ENCODE assay signal across 13 cellular contexts in the genomic region with DNA sequence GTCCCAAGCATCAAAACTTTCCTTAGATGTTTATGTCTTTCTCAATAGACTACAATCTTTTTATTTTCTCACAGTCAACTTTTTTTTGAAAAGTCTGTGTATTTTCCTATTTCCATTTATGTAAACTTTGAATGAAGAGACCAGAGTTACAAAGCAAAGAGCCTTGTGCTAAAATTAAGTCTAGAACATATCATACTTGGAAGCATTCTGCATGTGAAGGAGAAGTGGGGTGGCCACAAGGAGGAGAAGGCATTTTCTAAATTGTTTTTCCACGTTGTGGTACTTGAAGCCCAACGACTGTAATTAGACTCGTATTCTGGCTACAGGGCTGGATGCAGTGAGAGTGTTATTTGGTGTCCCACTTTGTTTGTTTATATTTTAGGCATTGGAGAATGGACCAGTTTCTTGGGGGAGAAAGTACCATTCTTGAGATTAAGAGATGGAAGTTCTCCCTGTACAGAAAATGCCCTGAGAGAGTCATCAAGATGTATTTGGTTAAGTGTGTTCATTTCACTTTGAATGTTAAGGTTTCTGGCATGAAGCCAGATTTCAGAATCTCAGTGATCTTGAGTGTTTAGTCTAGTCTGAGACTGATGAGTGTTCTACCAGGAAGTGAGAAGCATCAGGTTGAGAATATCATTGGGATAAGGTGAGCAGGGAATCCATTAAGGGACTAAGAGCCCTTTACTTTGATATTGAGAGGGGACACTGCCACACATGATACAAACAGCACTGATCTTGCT.
DNase-seq lines count a peak whose midpoint lies in the region; ATAC-seq and TF ChIP-seq lines count a peak whose summit lies in the region.
"Had no signal": no experiment of that assay in that cellular context is flagged by ENCODE, and none has a peak within 500 bp of the region (broad histone marks: within the 10 kb centered on the region; RNA-seq: fewer than 3 reads in every experiment).

No MANE protein-coding gene starts in this region.

- TF ChIP-seq POLR2A in esophagus muscularis mucosa (IDR thresholded peaks at IDR 0.05; ENCODE audit: low read depth) (no peak), gastrocnemius medialis (IDR thresholded peaks at IDR 0.05) (no peak)

- peak overlapping the region in 3 of 4 donors; percentile 0 to 60 (median 11) for H3K27ac ChIP-seq in esophagus muscularis mucosa (replicated peaks in 1 of 4)
- H3K27ac ChIP-seq in gastrocnemius medialis = peak overlapping the region; percentile 85 to 96 (median 95)
- H3K27ac ChIP-seq: cardiac muscle cell had no signal

- intact Hi-C loops in esophagus muscularis mucosa (cut with DNase I) = no loop called here
- intact Hi-C loops in gastrocnemius medialis (cut with DNase I; ENCODE audit: low total_unique reads) = loop anchor here (5.0 kb wide), 1 partner anchor 34 kb away; no protein-coding TSS in a partner anchor

- in situ Hi-C loops in gastrocnemius medialis (cut with MboI; ENCODE audit: low sequenced_read_pairs in 4 of 4) = no loop called here

- H3K9me3 ChIP-seq in esophagus muscularis mucosa = no peaks in the 10 kb centered on the region
- no peaks in the 10 kb centered on the region for H3K9me3 ChIP-seq in gastrocnemius medialis
- H3K9me3 ChIP-seq: right lobe of liver had no signal

- WGBS in esophagus muscularis mucosa = 26% methylated on average over 3 of the region's 3 CpGs

- H3K4me1 ChIP-seq in esophagus muscularis mucosa = peaks cover 0 to 14% (median 2%) of the 10 kb centered on the region in 4 donors
- H3K4me1 ChIP-seq in gastrocnemius medialis = peaks cover 34 to 64% of the 10 kb centered on the region in 2 donors

- H3K36me3 ChIP-seq in esophagus muscularis mucosa = no peaks in the 10 kb centered on the region
- H3K36me3 ChIP-seq in gastrocnemius medialis = no peaks in the 10 kb centered on the region
- H3K36me3 ChIP-seq: cardiac muscle cell, right lobe of liver had no signal

- DNase-seq in NCI-H2107 treated with DMSO at 0.1 percent for 48 hours (lab: John Stamatoyannopoulos, UW; ENCODE audit: unreplicated experiment) (peak; percentile 37), NCI-H2107 (lab: John Stamatoyannopoulos, UW) (no peak), NCI-H2029 treated with DMSO at 0.1 percent for 48 hours (lab: John Stamatoyannopoulos, UW) (peak; percentile 57), esophagus muscularis mucosa (ENCODE audit: extremely low spot score) (no peak), gastrocnemius medialis (no peak), cerebellar nuclear complex (lab: John Stamatoyannopoulos, UW) (no peak)
- DNase-seq: activated CD4-positive, alpha-beta T cell treated with anti-CD3 and anti-CD28 coated beads for 4 hours; right lobe of liver; T-helper 1 cell had no signal

- TF ChIP-seq CTCF in esophagus muscularis mucosa (IDR thresholded peaks at IDR 0.05) (no peak), gastrocnemius medialis (IDR thresholded peaks at IDR 0.05 in 4 of 5, conservative IDR thresholded peaks at IDR 0.05 in 1 of 5) (peak in 1 of 5 experiments; percentile 21)

- TF ChIP-seq EP300 in esophagus muscularis mucosa (IDR thresholded peaks at IDR 0.05) = no peak

- ATAC-seq in gastrocnemius medialis = peak; percentile 12 to 20
- no peak for ATAC-seq in HG02885 (IDR thresholded peaks at IDR 0.05; ENCODE audit: poor library complexity, unreplicated experiment)
- ATAC-seq in HG03469 (IDR thresholded peaks at IDR 0.05; ENCODE audit: unreplicated experiment) = no peak
- ATAC-seq: esophagus mucosa had no signal

- H3K27me3 ChIP-seq in esophagus muscularis mucosa (no peaks in the 10 kb centered on the region), gastrocnemius medialis (no peaks in the 10 kb centered on the region)
- H3K27me3 ChIP-seq: cardiac muscle cell, right lobe of liver had no signal

- H3K4me3 ChIP-seq in esophagus muscularis mucosa (peak overlapping the region in 1 of 4 donors; percentile 8), gastrocnemius medialis (peak overlapping the region in 3 of 4 donors; percentile 20 to 62 (median 50))
- H3K4me3 ChIP-seq: cardiac muscle cell, right lobe of liver had no signal

Comparison
In these comparisons a context has a peak if more than half of its experiments do, and no peak if none do; other contexts are left out.
1. DNase-seq: peak in NCI-H2107 treated with DMSO at 0.1 percent for 48 hours (single experiment) and NCI-H2029 treated with DMSO at 0.1 percent for 48 hours (single experiment); none in NCI-H2107 (single experiment), esophagus muscularis mucosa (single experiment), gastrocnemius medialis (0 of 2) and cerebellar nuclear complex (0 of 2).
2. ATAC-seq: peak in gastrocnemius medialis (2 of 2); none in HG02885 (single experiment) and HG03469 (single experiment).